ENCODE assay signal across 10 cellular contexts in the genomic region with DNA sequence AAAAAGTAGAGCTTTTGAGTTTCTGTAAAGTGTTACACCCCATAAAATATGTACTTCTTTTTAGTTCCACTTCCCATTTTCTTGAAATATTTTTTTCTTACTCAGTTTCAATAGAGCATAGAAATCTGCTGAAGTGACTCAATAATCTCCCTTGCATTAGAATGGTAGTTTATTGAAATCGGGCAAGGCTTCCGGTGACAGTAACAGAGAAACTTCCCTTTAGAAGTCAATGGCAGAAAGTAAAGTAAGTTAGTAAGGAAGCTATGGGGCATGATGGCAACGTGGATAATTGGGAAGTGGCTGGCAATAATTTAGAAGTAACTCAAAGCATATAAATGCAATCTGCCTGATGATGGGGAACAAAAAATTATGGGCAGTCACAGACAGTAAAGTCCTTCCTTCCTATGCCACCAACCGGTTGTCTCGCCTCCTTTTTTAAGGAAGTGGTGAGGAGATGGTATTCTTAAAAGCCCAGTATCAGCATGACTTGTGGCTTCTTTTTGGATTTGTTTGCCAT. TPM values are rescaled to one million over a fixed set of nuclear protein-coding genes. Genes with fewer than 3 reads are reported as not detected.
A peak's percentile ranks its signal among the peaks of the same experiment; 100 is the strongest.
DNase-seq lines count a peak whose midpoint lies in the region; ATAC-seq and TF ChIP-seq lines count a peak whose summit lies in the region.
"Had no signal": no experiment of that assay in that cellular context is flagged by ENCODE, and none has a peak within 500 bp of the region (broad histone marks: within the 10 kb centered on the region; RNA-seq: fewer than 3 reads in every experiment).

No MANE protein-coding gene starts in this region.

- TF ChIP-seq CTCF in smooth muscle cell (IDR thresholded peaks at IDR 0.05; ENCODE audit: borderline replicate concordance, insufficient read depth, poor library complexity, severe bottlenecking) (no peak), uterus (IDR thresholded peaks at IDR 0.05) (no peak)

- H3K27me3 ChIP-seq in smooth muscle cell (ENCODE audit: low read depth) (no peaks in the 10 kb centered on the region), uterus (no peaks in the 10 kb centered on the region)

- no peaks in the 10 kb centered on the region for H3K36me3 Mint-ChIP-seq in activated T-helper 17 cell treated with anti-CD3 and anti-CD28 coated beads, Interleukin-2, amount 50 U/mL, for 72 hours (ENCODE audit: low read depth)

- DNase-seq in activated T-cell treated with anti-CD3 and anti-CD28 coated beads, Interleukin-2, amount 50 U/mL, for 1 hour = no peak
- DNase-seq in smooth muscle cell (lab: John Stamatoyannopoulos, UW; ENCODE audit: unreplicated experiment) (no peak), uterus (no peak), caudate nucleus (lab: John Stamatoyannopoulos, UW) (no peak)
- DNase-seq: NCI-H510A treated with DMSO at 0.1 percent for 48 hours; stimulated activated naive CD4-positive, alpha-beta T cell treated with Interleukin-2 at 50 U/mL for 16 hours had no signal

- H3K4me3 Mint-ChIP-seq in activated T-helper 17 cell treated with anti-CD3 and anti-CD28 coated beads, Interleukin-2, amount 50 U/mL, for 72 hours = peak overlapping the region; percentile 38

- H3K36me3 ChIP-seq in smooth muscle cell (ENCODE audit: low read depth) = no peaks in the 10 kb centered on the region
- H3K36me3 ChIP-seq in uterus = no peaks in the 10 kb centered on the region

- H3K4me1 Mint-ChIP-seq in activated T-helper 17 cell treated with anti-CD3 and anti-CD28 coated beads, Interleukin-2, amount 50 U/mL, for 72 hours = peaks cover 4% of the 10 kb centered on the region

- no peak overlapping the region for H3K27ac Mint-ChIP-seq in activated T-helper 17 cell treated with anti-CD3 and anti-CD28 coated beads, Interleukin-2, amount 50 U/mL, for 72 hours

- H3K4me3 ChIP-seq in smooth muscle cell (no peak overlapping the region), uterus (no peak overlapping the region)

- H4K20me1 ChIP-seq in smooth muscle cell (ENCODE audit: low read depth) = no peaks in the 10 kb centered on the region

- H3K27ac ChIP-seq in smooth muscle cell (ENCODE audit: low read depth) (no peak overlapping the region), uterus (no peak overlapping the region), caudate nucleus (ENCODE audit: low read depth, low read length) (no peak overlapping the region)

- no peaks in the 10 kb centered on the region for H3K9me3 ChIP-seq in smooth muscle cell (replicated peaks; ENCODE audit: low read depth)
- no peaks in the 10 kb centered on the region for H3K9me3 ChIP-seq in uterus

- no peak overlapping the region for H2AFZ ChIP-seq in smooth muscle cell (ENCODE audit: low read depth)

- ATAC-seq in GM18502 (IDR thresholded peaks at IDR 0.05; ENCODE audit: poor library complexity, unreplicated experiment) (peak; percentile 75), GM21515 (IDR thresholded peaks at IDR 0.05; ENCODE audit: unreplicated experiment) (peak; percentile 52), HG03442 (IDR thresholded peaks at IDR 0.05; ENCODE audit: unreplicated experiment) (peak; percentile 56)
- ATAC-seq in activated T-helper 17 cell treated with anti-CD3 and anti-CD28 coated beads, Interleukin-2, amount 50 U/mL, for 72 hours (replicated peaks) = no peak

- WGBS in smooth muscle cell (ENCODE audit: low lambda C conversion rate) = 81% methylated on average over 5 of the region's 5 CpGs

- H3K9me3 Mint-ChIP-seq in activated T-helper 17 cell treated with anti-CD3 and anti-CD28 coated beads, Interleukin-2, amount 50 U/mL, for 72 hours = no peaks in the 10 kb centered on the region

- TF ChIP-seq POLR2A in uterus (IDR thresholded peaks at IDR 0.05) = no peak

- H3F3A ChIP-seq in smooth muscle cell (ENCODE audit: low read depth) = no peaks in the 10 kb centered on the region

- intact Hi-C loops in uterus (cut with DNase I; ENCODE audit: low total_unique reads) = no loop called here

- H3K4me1 ChIP-seq in smooth muscle cell (ENCODE audit: low read depth) = no peaks in the 10 kb centered on the region
- no peaks in the 10 kb centered on the region for H3K4me1 ChIP-seq in uterus

- no peaks in the 10 kb centered on the region for H3K79me2 ChIP-seq in smooth muscle cell (ENCODE audit: low read depth)

- no peak overlapping the region for H3K9ac ChIP-seq in smooth muscle cell (ENCODE audit: low read depth)

- no peaks in the 10 kb centered on the region for H3K27me3 Mint-ChIP-seq in activated T-helper 17 cell treated with anti-CD3 and anti-CD28 coated beads, Interleukin-2, amount 50 U/mL, for 72 hours

- no peak overlapping the region for H3K4me2 ChIP-seq in smooth muscle cell

RNA-seq across cellular contexts. Expression of gene CYBB, which starts 7.6 kb away (rescaled TPM):
- total RNA-seq in activated T-helper 17 cell treated with anti-CD3 and anti-CD28 coated beads, Interleukin-2, amount 50 U/mL, for 72 hours = under 1 TPM in 1 of 2 donors, not detected in 1; 0.24 TPM
- 0.09 TPM in 1 of 2 replicates, not detected in the other for total RNA-seq in smooth muscle cell
- not detected in 2 replicates for polyA plus RNA-seq in smooth muscle cell
- total RNA-seq in uterus = 10 to 100 TPM; 10.2 to 36.7 (median 21.8) TPM

RNA-seq across cellular contexts. Expression of gene DYNLT3, which starts 60.0 kb away (rescaled TPM):
- 10 to 100 TPM; 16.9 to 55.8 TPM for total RNA-seq in activated T-helper 17 cell treated with anti-CD3 and anti-CD28 coated beads, Interleukin-2, amount 50 U/mL, for 72 hours
- total RNA-seq in smooth muscle cell (89.4 and 112 TPM in 2 replicates), uterus (10 to 100 TPM; 31.3 to 59.7 (median 46.6) TPM)
- 75.8 and 77.7 TPM in 2 replicates for polyA plus RNA-seq in smooth muscle cell

Comparison
In these comparisons a context has a peak if more than half of its experiments do, and no peak if none do; other contexts are left out.
1. RNA of gene CYBB, which starts 7.6 kb away (total RNA-seq): 10.2 to 36.7 TPM in uterus; 0.24 TPM in activated T-helper 17 cell treated with anti-CD3 and anti-CD28 coated beads, Interleukin-2, amount 50 U/mL, for 72 hours and 0.09 TPM in smooth muscle cell; every median in the first group is over 4 times any median in the second.